In the genomic region with DNA sequence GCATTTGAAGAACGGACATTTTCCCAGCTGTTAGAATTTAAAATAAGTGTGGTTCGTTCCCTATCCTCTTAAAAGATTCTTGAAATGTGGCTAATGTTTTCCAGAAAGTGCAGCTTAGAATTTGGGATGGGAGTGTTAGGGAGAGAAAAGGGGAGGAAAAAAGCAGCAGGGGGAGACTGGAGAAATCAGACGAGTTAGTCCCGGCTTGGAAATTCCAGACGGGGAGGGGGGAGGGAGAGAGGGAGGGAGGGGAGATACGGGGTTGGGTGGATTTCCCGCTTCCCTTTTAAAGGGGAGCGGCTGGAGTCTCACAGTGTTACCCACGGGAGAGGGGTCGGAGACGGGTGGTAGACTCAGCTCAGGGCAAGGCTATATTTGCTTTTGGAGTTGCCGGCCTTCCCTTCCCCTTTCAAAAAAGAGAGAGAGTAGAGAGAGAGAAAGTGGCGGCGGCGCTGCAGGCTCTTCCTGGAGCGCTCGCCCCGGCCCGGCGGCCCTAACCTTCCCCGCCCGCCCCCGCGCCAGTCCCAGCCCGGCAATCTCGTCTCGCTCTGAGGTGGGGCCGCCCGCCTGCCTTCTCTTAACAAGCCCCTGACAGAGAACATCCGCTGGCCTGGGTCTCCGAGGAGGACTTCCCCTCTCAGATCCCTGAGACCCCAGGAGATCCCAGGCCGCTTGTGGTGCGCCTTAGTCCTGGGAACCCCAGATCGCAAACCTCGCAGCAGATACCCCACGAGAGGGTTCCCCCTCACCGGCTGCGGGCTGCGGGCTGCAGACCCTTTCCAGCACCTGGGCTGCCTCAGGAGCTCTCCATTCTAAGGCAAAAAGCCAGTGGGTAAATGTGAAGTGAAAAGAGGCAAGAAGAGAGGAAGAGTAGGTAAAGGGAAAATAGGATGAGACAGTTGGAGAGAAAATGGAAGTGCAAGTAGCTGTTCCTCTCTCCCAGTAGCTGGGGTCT, we compare ENCODE assay signal across 12 cellular contexts. TPM values are rescaled to one million over a fixed set of nuclear protein-coding genes. Genes with fewer than 3 reads are reported as not detected.
DNase-seq lines count a peak whose midpoint lies in the region; ATAC-seq, FAIRE-seq and TF ChIP-seq lines count a peak whose summit lies in the region.
"Had no signal": no experiment of that assay in that cellular context is flagged by ENCODE, and none has a peak within 500 bp of the region (broad histone marks: within the 10 kb centered on the region; RNA-seq: fewer than 3 reads in every experiment).

No MANE protein-coding gene starts in this region.

- 0 out of 2 replicates have a peak, but pooled peaks cover 4% of the 10 kb centered on the region for H4K20me1 ChIP-seq in HCT116 (ENCODE audit: insufficient read depth)
- H4K20me1 ChIP-seq in GM12878 (ENCODE audit: control insufficient read depth, insufficient read depth) = no peaks in the 10 kb centered on the region; the same call in 1 of the 2 replicates

- RAD21 ChIA-PET in HCT116 (lab: Charles Lee; ENCODE audit: low non-redundant PET in 1 of 2, low total read pairs in 2 of 2, uncharacterized antibody in 2 of 2, unreplicated experiment in 2 of 2) = no interaction called here
- RAD21 ChIA-PET in GM12878 (lab: Charles Lee; ENCODE audit: unreplicated experiment) = interaction anchor here (1.9 kb wide), 1 partner anchor 111 kb away, joined by 4 read pairs; a partner anchor contains a TSS

- intact Hi-C loops in HCT116 (cut with micrococcal nuclease) (no loop called here), GM12878 (cut with micrococcal nuclease; ENCODE audit: unreplicated experiment) (no loop called here), right cardiac atrium (cut with DNase I) (no loop called here), gastrocnemius medialis (cut with DNase I; ENCODE audit: low total_unique reads) (no loop called here)

- H3K4me1 ChIP-seq in HCT116 (ENCODE audit: control insufficient read depth in 1 of 2, insufficient read depth in 2 of 2, low read length in 2 of 2) = peaks cover 0 to 6% of the 10 kb centered on the region in 2 experiments; a peak in 2 of 4 replicates
- no peaks in the 10 kb centered on the region for H3K4me1 ChIP-seq in GM12878 (ENCODE audit: control insufficient read depth, insufficient read depth, low read length)
- no peaks in the 10 kb centered on the region for H3K4me1 ChIP-seq in right cardiac atrium (ENCODE audit: control insufficient read depth, insufficient read depth, low read length)
- H3K4me1 ChIP-seq in gastrocnemius medialis = no peaks in the 10 kb centered on the region

- BruUV-seq in HCT116 (replicated peaks; lab: Mats Ljungman, UMichigan) = no TSS peak
- no TSS peak for BruUV-seq in GM12878 (replicated peaks; lab: Mats Ljungman, UMichigan)

- TF ChIP-seq RAD21 in HCT116 (IDR thresholded peaks at IDR 0.05; ENCODE audit: low read depth) (no peak), GM12878 (IDR thresholded peaks at IDR 0.05; ENCODE audit: insufficient read depth, low read depth, low read length) (no peak)

- no peak overlapping the region for H3K27ac ChIP-seq in HCT116 (ENCODE audit: low read depth, low read length)
- H3K27ac ChIP-seq in GM12878 (ENCODE audit: control insufficient read depth, insufficient read depth) = no peak overlapping the region
- H3K27ac ChIP-seq in caudate nucleus (ENCODE audit: low read depth, low read length) = no peak overlapping the region
- no peak overlapping the region for H3K27ac ChIP-seq in right cardiac atrium (ENCODE audit: low read length)
- no peak overlapping the region for H3K27ac ChIP-seq in gastrocnemius medialis

- H3K27me3 ChIP-seq in HCT116 (ENCODE audit: insufficient read depth, low read length) (peaks cover 83% of the 10 kb centered on the region), GM12878 (replicated peaks in 1 of 2; ENCODE audit: control insufficient read depth in 2 of 2, insufficient read depth in 2 of 2, low read length in 1 of 2) (peaks cover 6 to 11% of the 10 kb centered on the region in 2 experiments), right cardiac atrium (ENCODE audit: control insufficient read depth, insufficient read depth) (peaks cover 6% of the 10 kb centered on the region), gastrocnemius medialis (peaks cover 92 to 93% (median 92%) of the 10 kb centered on the region in 3 donors)

- TF ChIP-seq POLR2A in HCT116 (IDR thresholded peaks at IDR 0.05; ENCODE audit: borderline replicate concordance, extremely low read depth, insufficient read depth, insufficient read length) (no peak), GM12878 (IDR thresholded peaks at IDR 0.05; ENCODE audit: low read depth, low read length) (no peak), gastrocnemius medialis (IDR thresholded peaks at IDR 0.05) (no peak)

- H3K9me2 ChIP-seq in HCT116 (ENCODE audit: insufficient read depth) = no peaks in the 10 kb centered on the region

- in situ Hi-C loops in GM12878 (cut with MboI) (no loop called here), gastrocnemius medialis (cut with MboI; ENCODE audit: low sequenced_read_pairs in 4 of 4) (loop anchor here in 1 of 4 donors (25.0 kb wide), 1 partner anchor 267 kb away; a partner anchor contains a TSS)

- no peak for TF ChIP-seq EP300 in GM12878 (IDR thresholded peaks at IDR 0.05; ENCODE audit: borderline replicate concordance in 1 of 2, control insufficient read depth in 1 of 2, low read depth in 2 of 2, low read length in 2 of 2)

- H3K79me2 ChIP-seq in HCT116 (ENCODE audit: insufficient read depth, low read length) = no peaks in the 10 kb centered on the region
- no peaks in the 10 kb centered on the region for H3K79me2 ChIP-seq in GM12878 (ENCODE audit: control insufficient read depth, insufficient read depth, low read length)

- no peaks in the 10 kb centered on the region for H3K36me3 ChIP-seq in HCT116 (ENCODE audit: control insufficient read depth in 1 of 2, insufficient read depth in 2 of 2, low read length in 2 of 2)
- H3K36me3 ChIP-seq in GM12878 (ENCODE audit: control insufficient read depth in 2 of 2, insufficient read depth in 2 of 2, low read length in 1 of 2) = no peaks in the 10 kb centered on the region
- H3K36me3 ChIP-seq in gastrocnemius medialis = no peaks in the 10 kb centered on the region

- no peak for TF ChIP-seq CTCF in AG04449 (IDR thresholded peaks at IDR 0.05; ENCODE audit: insufficient read depth, low read length, missing control alignments)
- TF ChIP-seq CTCF in HCT116 (IDR thresholded peaks at IDR 0.05 in 2 of 3, conservative IDR thresholded peaks at IDR 0.05 in 1 of 3; ENCODE audit: borderline replicate concordance in 1 of 3, insufficient read depth in 1 of 3, low read depth in 2 of 3, low read length in 2 of 3) = no peak
- no peak for TF ChIP-seq CTCF in GM12878 (IDR thresholded peaks at IDR 0.05 in 2 of 3, conservative IDR thresholded peaks at IDR 0.05 in 1 of 3; ENCODE audit: control insufficient read depth in 2 of 3, extremely low read depth in 1 of 3, insufficient read depth in 1 of 3, low read depth in 3 of 3, low read length in 3 of 3)
- TF ChIP-seq CTCF in gastrocnemius medialis (IDR thresholded peaks at IDR 0.05 in 4 of 5, conservative IDR thresholded peaks at IDR 0.05 in 1 of 5) = no peak

- H3K9ac ChIP-seq in HCT116 (ENCODE audit: low read length) = no peak overlapping the region
- H3K9ac ChIP-seq in GM12878 (ENCODE audit: control insufficient read depth, insufficient read depth, low read length) = no peak overlapping the region

- H3K4me3 ChIP-seq in AG04449 (ENCODE audit: low read depth, low read length) (peak overlapping the region; percentile 58), HCT116 (replicated peaks in 1 of 2; ENCODE audit: low read depth in 1 of 2, low read length in 2 of 2) (peak overlapping the region; percentile 4 to 22; a peak in 2 of 4 replicates), GM12878 (no peak overlapping the region), right cardiac atrium (ENCODE audit: low read length) (no peak overlapping the region), gastrocnemius medialis (no peak overlapping the region)

- POLR2A ChIA-PET in AG04449 (lab: Yijun Ruan, JAX) = interaction anchor here (0.6 kb wide), 1 partner anchor 59 kb away, joined by 3 read pairs; no protein-coding TSS in a partner anchor
- POLR2A ChIA-PET in HCT116 (lab: Charles Lee) = no interaction called here
- POLR2A ChIA-PET in GM12878 (lab: Charles Lee) = interaction anchor here (0.6 kb wide), 1 partner anchor 50 kb away, joined by 3 read pairs; no protein-coding TSS in a partner anchor

- CTCF ChIA-PET in AG04449 (lab: Yijun Ruan, JAX) = interaction anchor here (0.9 to 6.1 kb wide), 9 partner anchors 9 to 43 kb away, joined by 3 to 52 read pairs (median 4); no protein-coding TSS in a partner anchor
- CTCF ChIA-PET in HCT116 (lab: Charles Lee) = interaction anchor here (1.7 kb wide), 1 partner anchor 32 kb away, joined by 3 read pairs; no protein-coding TSS in a partner anchor
- CTCF ChIA-PET in GM12878 (lab: Yijun Ruan, JAX) = interaction anchor here (0.6 to 5.7 kb wide), 3 partner anchors 29 to 180 kb away, joined by 3 to 21 read pairs (median 3); no protein-coding TSS in a partner anchor

- FAIRE-seq in GM12878 (lab: Jason Lieb, UNC) = no peak

- H3K9me3 ChIP-seq in HCT116 (ENCODE audit: control insufficient read depth in 1 of 2, insufficient read depth in 1 of 2, low read depth in 1 of 2, low read length in 2 of 2) (no peaks in the 10 kb centered on the region), GM12878 (replicated peaks; ENCODE audit: control insufficient read depth, insufficient read depth, low read length) (no peaks in the 10 kb centered on the region), right cardiac atrium (ENCODE audit: control insufficient read depth, low read length) (no peaks in the 10 kb centered on the region), gastrocnemius medialis (no peaks in the 10 kb centered on the region)

- H3K4me2 ChIP-seq in HCT116 (ENCODE audit: low read length) (peak overlapping the region; percentile 54), GM12878 (ENCODE audit: control insufficient read depth, insufficient read depth) (no peak overlapping the region)

- ATAC-seq in HCT116 (peak; percentile 68), GM12878 (peak; percentile 26; the same call in 2 of the 3 replicates), HG02973 (IDR thresholded peaks at IDR 0.05; ENCODE audit: unreplicated experiment) (no peak), right cardiac atrium (no peak), gastrocnemius medialis (no peak)

- SMC1A ChIA-PET in GM12878 (lab: Charles Lee; ENCODE audit: uncharacterized antibody, unreplicated experiment) = no interaction called here

- DNase-seq in AG04449 (ENCODE audit: low read depth, low spot score) (no peak), HCT116 (ENCODE audit: low read depth, low spot score) (no peak), GM12878 (ENCODE audit: low read depth, low spot score) (no peak), left kidney (ENCODE audit: low read depth, low spot score) (peak; percentile 83), caudate nucleus (lab: John Stamatoyannopoulos, UW) (no peak), right cardiac atrium (no peak), gastrocnemius medialis (no peak)
- DNase-seq: activated naive CD4-positive, alpha-beta T cell had no signal

- WGBS in GM12878 (ENCODE audit: insufficient coverage, insufficient replicate concordance, low lambda C conversion rate, missing lambda C conversion rate) = 24% methylated on average over 31 of the region's 39 CpGs
- WGBS in right cardiac atrium = 7% methylated on average over 39 of the region's 39 CpGs

- H2AFZ ChIP-seq in HCT116 (ENCODE audit: low read depth, low read length, poor library complexity, severe bottlenecking) = peak overlapping the region; percentile 10
- no peak overlapping the region for H2AFZ ChIP-seq in GM12878 (ENCODE audit: control insufficient read depth, low read depth, low read length)

RNA-seq across cellular contexts. Expression of a gene that starts 6.6 kb away (rescaled TPM):
- total RNA-seq in HCT116 (2021; ENCODE audit: unreplicated experiment) (0.91 TPM), GM12878 (2014; rRNA removed) (0.05 and 0.11 TPM in 2 replicates), GM12878 (2014; rRNA removed; fragmentation: Illumina TruSeq; extraction: Trizol) (0.09 and 0.13 TPM in 2 replicates), GM12878 (2021) (1.2 and 2.4 TPM in 2 replicates), right cardiac atrium (not detected), gastrocnemius medialis (not detected)
- polyA plus RNA-seq in HCT116 (2012) = 0.09 and 0.25 TPM in 2 replicates
- 39.8 and 44.7 TPM in 2 replicates for total RNA-seq in GM12878 (2013; cell fraction: nucleolus; rRNA removed)
- 0.13 TPM for polyA plus RNA-seq in GM12878 (2011; ENCODE audit: low read depth)
- polyA plus RNA-seq in GM12878 (2011; rRNA removed) (0.07 and 0.08 TPM in 2 replicates), GM12878 (2014; fragmentation: Illumina TruSeq; extraction: Trizol) (0.15 and 0.17 TPM in 2 replicates), GM12878 (2014; fragmentation: Nextera tagmentation; extraction: Ambion mirVana) (under 1 TPM in 1 of 2 experiments, not detected in 1; 0.04 TPM), GM12878 (2014; rRNA removed) (0.09 and 0.28 TPM in 2 replicates), GM12878 (2016; fragmentation: Nextera tagmentation; extraction: Ambion mirVana) (under 1 TPM; 0.08 to 0.35 TPM), right cardiac atrium (not detected)
- polyA plus RNA-seq in GM12878 (2011; cell fraction: cytosol; rRNA removed) = 0.07 and 0.16 TPM in 2 replicates
- 0.20 and 0.61 TPM in 2 replicates for polyA plus RNA-seq in GM12878 (2011; cell fraction: nucleus; rRNA removed)
- 0.31 and 0.41 TPM in 2 replicates for polyA plus RNA-seq in GM12878 (2012)
- 0.15 TPM in 2 replicates for polyA minus RNA-seq in GM12878 (2011; rRNA and poly(A)+ RNA removed)
- polyA minus RNA-seq in GM12878 (2011; cell fraction: cytosol; rRNA and poly(A)+ RNA removed) = 0.10 TPM in 1 of 2 replicates, not detected in the other
- polyA minus RNA-seq in GM12878 (2011; cell fraction: nucleus; rRNA and poly(A)+ RNA removed) = under 0.01 and 0.10 TPM in 2 replicates

RNA-seq across cellular contexts. Expression of a gene that starts 35.4 kb away (rescaled TPM):
- total RNA-seq in HCT116 (2021; ENCODE audit: unreplicated experiment) (not detected), GM12878 (2014; rRNA removed) (not detected in 2 replicates), GM12878 (2014; rRNA removed; fragmentation: Illumina TruSeq; extraction: Trizol) (not detected in 2 replicates), GM12878 (2021) (not detected in 2 replicates), right cardiac atrium (not detected), gastrocnemius medialis (not detected)
- not detected in 2 replicates for polyA plus RNA-seq in HCT116 (2012)
- total RNA-seq in GM12878 (2013; cell fraction: nucleolus; rRNA removed) = not detected in 2 replicates
- not detected for polyA plus RNA-seq in GM12878 (2011; ENCODE audit: low read depth)
- polyA plus RNA-seq in GM12878 (2011; rRNA removed) (not detected in 2 replicates), GM12878 (2014; fragmentation: Illumina TruSeq; extraction: Trizol) (not detected in 2 replicates), GM12878 (2014; fragmentation: Nextera tagmentation; extraction: Ambion mirVana) (not detected), GM12878 (2014; rRNA removed) (not detected in 2 replicates), GM12878 (2016; fragmentation: Nextera tagmentation; extraction: Ambion mirVana) (not detected), right cardiac atrium (not detected)
- not detected in 2 replicates for polyA plus RNA-seq in GM12878 (2011; cell fraction: cytosol; rRNA removed)
- not detected in 2 replicates for polyA plus RNA-seq in GM12878 (2011; cell fraction: nucleus; rRNA removed)
- polyA plus RNA-seq in GM12878 (2012) = not detected in 2 replicates
- not detected in 2 replicates for polyA minus RNA-seq in GM12878 (2011; rRNA and poly(A)+ RNA removed)
- polyA minus RNA-seq in GM12878 (2011; cell fraction: cytosol; rRNA and poly(A)+ RNA removed) = not detected in 2 replicates
- polyA minus RNA-seq in GM12878 (2011; cell fraction: nucleus; rRNA and poly(A)+ RNA removed) = not detected in 2 replicates
- total RNA-seq: NCI-H460; subcutaneous adipose tissue; T-helper 2 cell treated with Interferon-gamma antibody and Interleukin-4, amounts not matched to agents 100 ng/mL and 5 ng/mL, for 36 hours had no signal

RNA-seq across cellular contexts. Expression of a gene that starts 59.2 kb away (rescaled TPM):
- total RNA-seq in HCT116 (2021; ENCODE audit: unreplicated experiment) = 178 TPM
- polyA plus RNA-seq in HCT116 (2012) = 158 and 161 TPM in 2 replicates
- 35.7 and 49.5 TPM in 2 replicates for total RNA-seq in GM12878 (2013; cell fraction: nucleolus; rRNA removed)
- 83.7 and 86.1 TPM in 2 replicates for total RNA-seq in GM12878 (2014; rRNA removed)
- 80.2 and 80.8 TPM in 2 replicates for total RNA-seq in GM12878 (2014; rRNA removed; fragmentation: Illumina TruSeq; extraction: Trizol)
- total RNA-seq in GM12878 (2021) = 108 and 112 TPM in 2 replicates
- 41.0 TPM for polyA plus RNA-seq in GM12878 (2011; ENCODE audit: low read depth)
- polyA plus RNA-seq in GM12878 (2011; rRNA removed) = 71.8 and 86.1 TPM in 2 replicates
- polyA plus RNA-seq in GM12878 (2011; cell fraction: cytosol; rRNA removed) = 101 and 108 TPM in 2 replicates
- 37.4 and 43.9 TPM in 2 replicates for polyA plus RNA-seq in GM12878 (2011; cell fraction: nucleus; rRNA removed)
- 65.3 and 77.0 TPM in 2 replicates for polyA plus RNA-seq in GM12878 (2012)
- polyA plus RNA-seq in GM12878 (2014; fragmentation: Illumina TruSeq; extraction: Trizol) = 96.9 and 105 TPM in 2 replicates
- polyA plus RNA-seq in GM12878 (2014; fragmentation: Nextera tagmentation; extraction: Ambion mirVana) = 10 to 100 TPM in 1 of 2 experiments, 1 to 10 TPM in 1; 6.1 to 18.1 TPM
- 116 and 123 TPM in 2 replicates for polyA plus RNA-seq in GM12878 (2014; rRNA removed)
- polyA plus RNA-seq in GM12878 (2016; fragmentation: Nextera tagmentation; extraction: Ambion mirVana) = 100 to 1,000 TPM; 188 to 228 TPM
- 75.5 and 76.3 TPM in 2 replicates for polyA minus RNA-seq in GM12878 (2011; rRNA and poly(A)+ RNA removed)
- 19.9 and 26.8 TPM in 2 replicates for polyA minus RNA-seq in GM12878 (2011; cell fraction: cytosol; rRNA and poly(A)+ RNA removed)
- polyA minus RNA-seq in GM12878 (2011; cell fraction: nucleus; rRNA and poly(A)+ RNA removed) = 8.1 and 17.5 TPM in 2 replicates
- total RNA-seq in right cardiac atrium = 100 to 1,000 TPM in 2 of 4 donors, 10 to 100 TPM in 2; 83.7 to 120 (median 101) TPM
- 124 TPM for polyA plus RNA-seq in right cardiac atrium
- 100 to 1,000 TPM in 1 of 4 donors, 10 to 100 TPM in 3; 64.9 to 123 (median 76.8) TPM for total RNA-seq in gastrocnemius medialis

Comparison
In these comparisons a context has a peak if more than half of its experiments do, and no peak if none do; other contexts are left out.
1. H3K4me3 ChIP-seq: peak in AG04449 (single experiment) and HCT116 (2 of 2); none in GM12878 (single experiment), right cardiac atrium (single experiment) and gastrocnemius medialis (0 of 4).
2. ATAC-seq: peak in HCT116 (single experiment) and GM12878 (single experiment); none in HG02973 (single experiment), right cardiac atrium (0 of 2) and gastrocnemius medialis (0 of 2).